Comparison of ENCODE assay signal across 16 cellular contexts in genomic region chr7:151659219-151659618, GRCh38.
DNase-seq lines count a peak whose midpoint lies in the region; ATAC-seq, FAIRE-seq and TF ChIP-seq lines count a peak whose summit lies in the region.
"Had no signal": no experiment of that assay in that cellular context is flagged by ENCODE, and none has a peak within 500 bp of the region (broad histone marks: within the 10 kb centered on the region; RNA-seq: fewer than 3 reads in every experiment).

No MANE protein-coding gene starts in this region.

- DNase-seq in A549 (ENCODE audit: low read depth in 1 of 2, low spot score in 1 of 2), result no peak
- no peak for DNase-seq in IMR-90
- DNase-seq in adipocyte (ENCODE audit: low read depth), result no peak
- no peak for DNase-seq in smooth muscle cell (lab: John Stamatoyannopoulos, UW; ENCODE audit: unreplicated experiment)
- no peak for DNase-seq in activated gamma-delta T cell (lab: John Stamatoyannopoulos, UW)
- DNase-seq in nucleus accumbens (lab: John Stamatoyannopoulos, UW), result no peak
- DNase-seq: BE2C; CD4-positive, alpha-beta memory T cell; DMS79 treated with DMSO at 0.1 percent for 48 hours; GOT3; H9 had no signal

- H3K36me3 ChIP-seq in IMR-90 (ENCODE audit: control insufficient read depth, insufficient read depth, low read length) (no peaks in the 10 kb centered on the region), adipocyte (ENCODE audit: control insufficient read depth, insufficient read depth, low read length, severe bottlenecking) (no peaks in the 10 kb centered on the region), smooth muscle cell (ENCODE audit: low read depth) (no peaks in the 10 kb centered on the region)
- H3K36me3 ChIP-seq: BE2C had no signal

- TF ChIP-seq EP300 in A549 (IDR thresholded peaks at IDR 0.05), result no peak

- peak overlapping the region; percentile 20 to 25; a peak in 1 of 4 replicates for H4K8ac ChIP-seq in IMR-90 (ENCODE audit: low read depth in 2 of 2, low read length in 2 of 2)

- H3K4me1 ChIP-seq in A549, result peaks cover 38% of the 10 kb centered on the region
- peaks cover 14% of the 10 kb centered on the region for H3K4me1 ChIP-seq in IMR-90 (ENCODE audit: control insufficient read depth, insufficient read depth, low read length)
- peaks cover 53% of the 10 kb centered on the region for H3K4me1 ChIP-seq in adipocyte (ENCODE audit: control insufficient read depth, insufficient read depth, low read length)
- peaks cover 8% of the 10 kb centered on the region for H3K4me1 ChIP-seq in smooth muscle cell (ENCODE audit: low read depth)
- H3K4me1 ChIP-seq: BE2C had no signal

- H4K91ac ChIP-seq in IMR-90 (ENCODE audit: insufficient read depth, low read depth, low read length), result peak overlapping the region; percentile 40; the same call in 1 of the 2 replicates

- BruUV-seq in IMR-90 (replicated peaks; lab: Mats Ljungman, UMichigan), result no TSS peak

- ATAC-seq in A549, result no peak; a peak in 1 of 6 replicates
- ATAC-seq in IMR-90 (ENCODE audit: low read depth), result no peak
- ATAC-seq in GM19455 (IDR thresholded peaks at IDR 0.05; ENCODE audit: unreplicated experiment), result no peak

- 70% methylated on average over 4 of the region's 4 CpGs for WGBS in A549 (ENCODE audit: missing lambda C conversion rate)
- WGBS in IMR-90 (ENCODE audit: extremely low coverage in 2 of 2, insufficient read length in 1 of 2), 2 experiments, result 100% methylated on average over 1 of the region's 4 CpGs; no CpG with 5 or more reads in 1 of the 2 experiments
- 55% methylated on average over 4 of the region's 4 CpGs for WGBS in smooth muscle cell (ENCODE audit: low lambda C conversion rate)

- peak overlapping the region; percentile 84 for H2BK15ac ChIP-seq in IMR-90 (ENCODE audit: low read depth, low read length)

- H2AFZ ChIP-seq in IMR-90 (replicated peaks; ENCODE audit: low read length, poor library complexity) (no peak overlapping the region), smooth muscle cell (ENCODE audit: low read depth) (no peak overlapping the region)

- H3K9me3 ChIP-seq in A549 (no peaks in the 10 kb centered on the region), IMR-90 (ENCODE audit: control insufficient read depth, insufficient read depth, low read length) (no peaks in the 10 kb centered on the region), adipocyte (ENCODE audit: control insufficient read depth, low read length) (no peaks in the 10 kb centered on the region), smooth muscle cell (replicated peaks; ENCODE audit: low read depth) (no peaks in the 10 kb centered on the region)
- H3K9me3 ChIP-seq: BE2C had no signal

- peak overlapping the region in 1 of 2 experiments; percentile 58; a peak in 3 of 6 replicates for H3K27ac ChIP-seq in A549
- H3K27ac ChIP-seq in IMR-90 (ENCODE audit: insufficient read depth, low read length), result peak overlapping the region; percentile 57; the same call in 1 of the 2 replicates
- peak overlapping the region; percentile 16 for H3K27ac ChIP-seq in smooth muscle cell (ENCODE audit: low read depth)
- H3K27ac ChIP-seq: C4-2B had no signal

- H2BK120ac ChIP-seq in IMR-90 (ENCODE audit: low read depth, low read length), result peak overlapping the region; percentile 42

- TF ChIP-seq POLR2A in A549 (IDR thresholded peaks at IDR 0.05; ENCODE audit: low read length), result no peak
- TF ChIP-seq POLR2A in IMR-90 (IDR thresholded peaks at IDR 0.05; ENCODE audit: low read depth, low read length), result no peak

- POLR2A ChIA-PET in A549 (lab: Yijun Ruan, JAX), result no interaction called here
- POLR2A ChIA-PET in IMR-90 (lab: Charles Lee; ENCODE audit: unreplicated experiment), result no interaction called here

- H3K18ac ChIP-seq in IMR-90 (ENCODE audit: low read depth, low read length), result peak overlapping the region; percentile 69

- H3K9ac ChIP-seq in IMR-90 (ENCODE audit: low read depth, low read length) (peak overlapping the region; percentile 23; the same call in 1 of the 2 replicates), adipocyte (ENCODE audit: low read length) (peak overlapping the region; percentile 67), smooth muscle cell (ENCODE audit: low read depth) (no peak overlapping the region)

- H3K14ac ChIP-seq in IMR-90 (replicated peaks; ENCODE audit: low read depth, low read length), result peak overlapping the region; percentile 65

- no peaks in the 10 kb centered on the region for H3K79me2 ChIP-seq in smooth muscle cell (ENCODE audit: low read depth)

- H3K9me1 ChIP-seq in IMR-90 (ENCODE audit: insufficient read depth, low read length), result peaks cover 8% of the 10 kb centered on the region; the same call in 1 of the 2 replicates

- FAIRE-seq in A549 (lab: Jason Lieb, UNC), result no peak
- FAIRE-seq: A204.1, G401.6, GM12891 had no signal

- CTCF ChIA-PET in A549 (lab: Yijun Ruan, JAX) (interaction anchor here (0.8 to 1.8 kb wide), 3 partner anchors 8 to 100 kb away, joined by 3 to 8 read pairs (median 3); no protein-coding TSS in a partner anchor), IMR-90 (lab: Yijun Ruan, JAX) (interaction anchor here (0.7 to 1.4 kb wide), 2 partner anchors 18 to 28 kb away, joined by 3 to 5 read pairs; no protein-coding TSS in a partner anchor)

- no peak overlapping the region for H2AK9ac ChIP-seq in IMR-90 (replicated peaks; ENCODE audit: low read depth, low read length, poor library complexity)

- H2BK20ac ChIP-seq in IMR-90 (ENCODE audit: low read depth, low read length), result peak overlapping the region; percentile 38

- no peak overlapping the region for H3K4me3 ChIP-seq in A549
- no peak overlapping the region for H3K4me3 ChIP-seq in IMR-90 (ENCODE audit: insufficient read depth, low read depth, low read length)
- H3K4me3 ChIP-seq in adipocyte (ENCODE audit: low read length), result no peak overlapping the region
- no peak overlapping the region for H3K4me3 ChIP-seq in smooth muscle cell

- no peak overlapping the region for H2BK5ac ChIP-seq in IMR-90 (ENCODE audit: low read depth, low read length, poor library complexity, severe bottlenecking)

- dilution Hi-C loops in IMR-90 (cut with HindIII; ENCODE audit: low sequenced_read_pairs, unreplicated experiment), result no loop called here

- H4K20me1 ChIP-seq in IMR-90 (ENCODE audit: insufficient read depth, low read length) (no peaks in the 10 kb centered on the region), smooth muscle cell (ENCODE audit: low read depth) (no peaks in the 10 kb centered on the region)

- H3F3A ChIP-seq in smooth muscle cell (ENCODE audit: low read depth), result no peaks in the 10 kb centered on the region

- H3K56ac ChIP-seq in IMR-90 (ENCODE audit: extremely low read depth, insufficient read depth, low read length), result no peak overlapping the region

- peak overlapping the region; percentile 42; the same call in 1 of the 2 replicates for H3K23ac ChIP-seq in IMR-90 (ENCODE audit: low read depth, low read length)

- peak overlapping the region; percentile 37; the same call in 1 of the 2 replicates for H2AK5ac ChIP-seq in IMR-90 (ENCODE audit: low read depth, low read length)

- H3K4me2 ChIP-seq in A549 (peak overlapping the region; percentile 46), IMR-90 (ENCODE audit: low read depth, low read length) (no peak overlapping the region), smooth muscle cell (no peak overlapping the region)

- no peaks in the 10 kb centered on the region for H3K79me1 ChIP-seq in IMR-90 (ENCODE audit: low read depth in 1 of 2, low read length in 2 of 2)

- TF ChIP-seq CTCF in A549 (IDR thresholded peaks at IDR 0.05), result no peak
- TF ChIP-seq CTCF in IMR-90 (conservative IDR thresholded peaks at IDR 0.05; ENCODE audit: low read depth, low read length), result no peak
- TF ChIP-seq CTCF in smooth muscle cell (IDR thresholded peaks at IDR 0.05; ENCODE audit: borderline replicate concordance, insufficient read depth, poor library complexity, severe bottlenecking), result no peak

- H3K27me3 ChIP-seq in IMR-90 (ENCODE audit: control insufficient read depth, insufficient read depth, low read length) (no peaks in the 10 kb centered on the region), adipocyte (replicated peaks; ENCODE audit: control insufficient read depth, insufficient read depth, low read length) (no peaks in the 10 kb centered on the region), smooth muscle cell (ENCODE audit: low read depth) (no peaks in the 10 kb centered on the region)
- H3K27me3 ChIP-seq: BE2C had no signal

- intact Hi-C loops in IMR-90 (cut with micrococcal nuclease), result no loop called here

- TF ChIP-seq RAD21 in A549 (conservative IDR thresholded peaks at IDR 0.05 in 1 of 2, IDR thresholded peaks at IDR 0.05 in 1 of 2) (no peak), IMR-90 (IDR thresholded peaks at IDR 0.05; ENCODE audit: low read length) (no peak)

- peak overlapping the region; percentile 27 for H4K5ac ChIP-seq in IMR-90 (ENCODE audit: low read depth, low read length)

- in situ Hi-C loops in IMR-90 (cut with MboI; ENCODE audit: low sequenced_read_pairs), result no loop called here

- H3K4ac ChIP-seq in IMR-90 (ENCODE audit: low read depth, low read length), result peak overlapping the region; percentile 60; the same call in 1 of the 2 replicates

TF ChIP-seq in A549, 52 proteins besides CTCF, POLR2A, EP300 and RAD21:
- TF ChIP-seq CEBPB (IDR thresholded peaks at IDR 0.05) (no peak), MAFK (IDR thresholded peaks at IDR 0.05; ENCODE audit: partially characterized antibody) (peak; percentile 51), NFE2L2 (conservative IDR thresholded peaks at IDR 0.05; ENCODE audit: low read length) (no peak), HOXB5 (CRISPR knock-in tag; IDR thresholded peaks at IDR 0.05) (no peak)

TF ChIP-seq in IMR-90, 13 proteins besides CTCF, POLR2A, EP300 and RAD21:
- 0 out of 2 replicates have a peak, but pooled peaks have one; percentile 12 for TF ChIP-seq MAFK (IDR thresholded peaks at IDR 0.05; ENCODE audit: low read depth, low read length)
- no peak for TF ChIP-seq RCOR1 (IDR thresholded peaks at IDR 0.05; ENCODE audit: insufficient replicate concordance, low read length)
- TF ChIP-seq SMC3 (IDR thresholded peaks at IDR 0.05; ENCODE audit: low read depth, low read length), result no peak
